ENCODE assay signal across 27 cellular contexts in genomic region chr3:129060276-129061076, GRCh38. TPM values are rescaled to one million over a fixed set of nuclear protein-coding genes. Genes with fewer than 3 reads are reported as not detected.
DNase-seq lines count a peak whose midpoint lies in the region; ATAC-seq and TF ChIP-seq lines count a peak whose summit lies in the region.
"Had no signal": no experiment of that assay in that cellular context is flagged by ENCODE, and none has a peak within 500 bp of the region (broad histone marks: within the 10 kb centered on the region; RNA-seq: fewer than 3 reads in every experiment).

Gene GP9 (plus strand): TSS chr3:129060779. CDS start chr3:129061740, 961 bp downstream.

- TF ChIP-seq CTCF in DOHH2 (IDR thresholded peaks at IDR 0.05; ENCODE audit: low read depth, low read length, poor library complexity, severe bottlenecking): no peak
- no peak for TF ChIP-seq CTCF in osteocyte (IDR thresholded peaks at IDR 0.05)

- peak within 1 kb of the TSS; percentile 53 for H3K4me3 ChIP-seq in BLaER1
- no peak within 1 kb of the TSS for H3K4me3 ChIP-seq in DOHH2 (ENCODE audit: low read length)
- no peak within 1 kb of the TSS for H3K4me3 ChIP-seq in neuronal stem cell (ENCODE audit: low read length in 2 of 2)
- H3K4me3 ChIP-seq: body of pancreas, esophagus squamous epithelium, pancreas, uterus had no signal

- H2BK120ac ChIP-seq in neuronal stem cell (ENCODE audit: low read depth, low read length): no peak within 1 kb of the TSS

- DNase-seq in neuronal stem cell (ENCODE audit: low spot score) (no peak), ecto neural progenitor cell (ENCODE audit: low spot score) (no peak), osteocyte (ENCODE audit: extremely low spot score, unreplicated experiment) (no peak), NCI-H2196 (lab: John Stamatoyannopoulos, UW; ENCODE audit: unreplicated experiment) (no peak)
- DNase-seq: body of pancreas; CD4-positive, CD25-positive, alpha-beta regulatory T cell; DMS 273 treated with DMSO at 0.1 percent for 48 hours; esophagus squamous epithelium; left cardiac atrium; naive thymus-derived CD4-positive, alpha-beta T cell; NCI-H146; NCI-H524 treated with DMSO at 0.1 percent for 48 hours; pancreas; stimulated activated CD4-positive, alpha-beta T cell treated with anti-CD3 and anti-CD28 coated beads, Interleukin-15, amount 100 ng/mL, for 24 hours; uterus had no signal

- H3K27me3 ChIP-seq in BLaER1: no peaks in the 10 kb centered on the region
- H3K27me3 ChIP-seq in DOHH2 (ENCODE audit: control insufficient read depth, low read length): peaks cover 5% of the 10 kb centered on the region; the same call in 1 of the 2 replicates
- H3K27me3 ChIP-seq in neuronal stem cell (ENCODE audit: control insufficient read depth in 3 of 3, insufficient read depth in 3 of 3, low read depth in 1 of 3, low read length in 3 of 3): peaks cover 0 to 12% (median 0%) of the 10 kb centered on the region in 3 experiments
- H3K27me3 ChIP-seq: body of pancreas, esophagus squamous epithelium, pancreas, uterus had no signal

- peak within 1 kb of the TSS; percentile 59 for H3K4ac ChIP-seq in neuronal stem cell (ENCODE audit: low read length)

- ATAC-seq in activated T-helper 17 cell treated with anti-CD3 and anti-CD28 coated beads, Interleukin-2, amount 50 U/mL, for 72 hours (replicated peaks): peak; percentile 19
- ATAC-seq: activated CD4-positive, CD25-positive, alpha-beta regulatory T cell treated with anti-CD3 and anti-CD28 coated beads, Interleukin-2, amount 50 U/mL, for 24 hours; body of pancreas; left cardiac atrium; naive thymus-derived CD4-positive, alpha-beta T cell; pancreas; sciatic nerve had no signal

- peak within 1 kb of the TSS; percentile 51 for H2AK5ac ChIP-seq in neuronal stem cell (ENCODE audit: low read depth, low read length)

- H3K9ac ChIP-seq in BLaER1: peak within 1 kb of the TSS; percentile 75
- peak within 1 kb of the TSS; percentile 13 for H3K9ac ChIP-seq in neuronal stem cell (ENCODE audit: low read depth, low read length, poor library complexity)

- no peaks in the 10 kb centered on the region for H3F3A ChIP-seq in DOHH2 (ENCODE audit: control insufficient read depth, insufficient read depth)

- H3K4me3 Mint-ChIP-seq in activated T-helper 17 cell treated with anti-CD3 and anti-CD28 coated beads, Interleukin-2, amount 50 U/mL, for 72 hours: no peak within 1 kb of the TSS
- no peak within 1 kb of the TSS for H3K4me3 Mint-ChIP-seq in osteocyte (ENCODE audit: unreplicated experiment)
- H3K4me3 Mint-ChIP-seq: CD4-positive, CD25-positive, alpha-beta regulatory T cell; IgD-negative memory B cell; naive thymus-derived CD4-positive, alpha-beta T cell; T-helper 2 cell treated with Interferon-gamma antibody and Interleukin-4, amounts not matched to agents 5 μg/mL and 100 μg/mL, for 36 hours had no signal

- peak within 1 kb of the TSS; percentile 34 for H4K91ac ChIP-seq in neuronal stem cell (ENCODE audit: low read depth, low read length, poor library complexity)

- no peaks in the 10 kb centered on the region for H3K9me3 Mint-ChIP-seq in activated T-helper 17 cell treated with anti-CD3 and anti-CD28 coated beads, Interleukin-2, amount 50 U/mL, for 72 hours
- no peaks in the 10 kb centered on the region for H3K9me3 Mint-ChIP-seq in osteocyte (ENCODE audit: unreplicated experiment)
- H3K9me3 Mint-ChIP-seq: CD4-positive, CD25-positive, alpha-beta regulatory T cell; IgD-negative memory B cell; naive thymus-derived CD4-positive, alpha-beta T cell; T-helper 2 cell treated with Interferon-gamma antibody and Interleukin-4, amounts not matched to agents 5 μg/mL and 100 μg/mL, for 36 hours had no signal

- H2BK5ac ChIP-seq in neuronal stem cell (ENCODE audit: low read length): peak within 1 kb of the TSS; percentile 33

- peak within 1 kb of the TSS; percentile 55 for H2AFZ ChIP-seq in neuronal stem cell (ENCODE audit: low read length)

- H3K18ac ChIP-seq in neuronal stem cell (ENCODE audit: low read length): peak within 1 kb of the TSS; percentile 37

- H3K4me1 ChIP-seq in BLaER1: peaks cover 98% of the 10 kb centered on the region
- H3K4me1 ChIP-seq in DOHH2 (ENCODE audit: control insufficient read depth, low read length): peaks cover 13% of the 10 kb centered on the region
- no peaks in the 10 kb centered on the region for H3K4me1 ChIP-seq in neuronal stem cell (ENCODE audit: control insufficient read depth in 2 of 2, insufficient read depth in 1 of 2, low read depth in 1 of 2, low read length in 2 of 2)
- H3K4me1 ChIP-seq: uterus had no signal

- no peak within 1 kb of the TSS for H2BK15ac ChIP-seq in neuronal stem cell (ENCODE audit: low read length)

- H3K9me3 ChIP-seq in BLaER1 (no peaks in the 10 kb centered on the region), DOHH2 (ENCODE audit: control insufficient read depth, insufficient read depth, low read length) (no peaks in the 10 kb centered on the region), neuronal stem cell (replicated peaks in 1 of 2; ENCODE audit: control insufficient read depth in 2 of 2, insufficient read depth in 1 of 2, low read depth in 1 of 2, low read length in 2 of 2) (no peaks in the 10 kb centered on the region)
- H3K9me3 ChIP-seq: body of pancreas, esophagus squamous epithelium, pancreas, uterus had no signal

- no peak within 1 kb of the TSS for H2BK12ac ChIP-seq in neuronal stem cell (ENCODE audit: low read length)

- H4K20me1 ChIP-seq in BLaER1 (no peaks in the 10 kb centered on the region), DOHH2 (ENCODE audit: control insufficient read depth, insufficient read depth, low read depth, low read length) (no peaks in the 10 kb centered on the region)

- H3K27ac Mint-ChIP-seq in activated T-helper 17 cell treated with anti-CD3 and anti-CD28 coated beads, Interleukin-2, amount 50 U/mL, for 72 hours: no peak within 1 kb of the TSS
- H3K27ac Mint-ChIP-seq in osteocyte (ENCODE audit: unreplicated experiment): no peak within 1 kb of the TSS
- H3K27ac Mint-ChIP-seq: CD4-positive, CD25-positive, alpha-beta regulatory T cell; IgD-negative memory B cell; naive thymus-derived CD4-positive, alpha-beta T cell; T-helper 2 cell treated with Interferon-gamma antibody and Interleukin-4, amounts not matched to agents 5 μg/mL and 100 μg/mL, for 36 hours had no signal

- no CpG with 5 or more reads among the region's 14 CpGs for WGBS in neuronal stem cell (ENCODE audit: extremely low coverage in 2 of 2, insufficient read length in 2 of 2, insufficient replicate concordance in 1 of 2), 2 donors

- H4K8ac ChIP-seq in neuronal stem cell (ENCODE audit: low read depth, low read length): peak within 1 kb of the TSS; percentile 93

- H3K4me2 ChIP-seq in BLaER1 (peak within 1 kb of the TSS; percentile 97), DOHH2 (ENCODE audit: low read length) (peak within 1 kb of the TSS; percentile 25; the same call in 1 of the 2 replicates), neuronal stem cell (ENCODE audit: insufficient read depth, low read length, poor library complexity, severe bottlenecking) (no peak within 1 kb of the TSS)

- H3K27me3 Mint-ChIP-seq in activated T-helper 17 cell treated with anti-CD3 and anti-CD28 coated beads, Interleukin-2, amount 50 U/mL, for 72 hours: no peaks in the 10 kb centered on the region
- H3K27me3 Mint-ChIP-seq in osteocyte (ENCODE audit: unreplicated experiment): peaks cover 22% of the 10 kb centered on the region
- H3K27me3 Mint-ChIP-seq: CD4-positive, CD25-positive, alpha-beta regulatory T cell had no signal

- H3K9me2 ChIP-seq in DOHH2 (replicated peaks; ENCODE audit: control insufficient read depth, low read length): no peaks in the 10 kb centered on the region

- peak within 1 kb of the TSS; percentile 87 for H3K27ac ChIP-seq in BLaER1
- H3K27ac ChIP-seq in DOHH2 (ENCODE audit: low read depth, low read length): no peak within 1 kb of the TSS
- H3K27ac ChIP-seq in neuronal stem cell (replicated peaks; ENCODE audit: low read length): no peak within 1 kb of the TSS
- H3K27ac ChIP-seq: body of pancreas, RWPE1 had no signal

- no peaks in the 10 kb centered on the region for H3K36me3 ChIP-seq in BLaER1
- no peaks in the 10 kb centered on the region for H3K36me3 ChIP-seq in DOHH2 (ENCODE audit: control insufficient read depth, low read length)
- no peaks in the 10 kb centered on the region for H3K36me3 ChIP-seq in neuronal stem cell (replicated peaks in 1 of 2; ENCODE audit: control insufficient read depth in 2 of 2, insufficient read depth in 2 of 2, low read length in 2 of 2)
- H3K36me3 ChIP-seq: esophagus squamous epithelium, pancreas, uterus had no signal

- no peak within 1 kb of the TSS for H3K14ac ChIP-seq in neuronal stem cell (ENCODE audit: low read length)

- H3K4me1 Mint-ChIP-seq in activated T-helper 17 cell treated with anti-CD3 and anti-CD28 coated beads, Interleukin-2, amount 50 U/mL, for 72 hours: peaks cover 5% of the 10 kb centered on the region
- no peaks in the 10 kb centered on the region for H3K4me1 Mint-ChIP-seq in osteocyte (ENCODE audit: unreplicated experiment)

- H3K79me2 ChIP-seq in DOHH2 (ENCODE audit: control insufficient read depth, low read length): no peaks in the 10 kb centered on the region

- no peaks in the 10 kb centered on the region for H3K79me1 ChIP-seq in neuronal stem cell (ENCODE audit: low read depth, low read length)

- no peaks in the 10 kb centered on the region for H3K36me3 Mint-ChIP-seq in activated T-helper 17 cell treated with anti-CD3 and anti-CD28 coated beads, Interleukin-2, amount 50 U/mL, for 72 hours (ENCODE audit: low read depth)
- H3K36me3 Mint-ChIP-seq in osteocyte (ENCODE audit: unreplicated experiment): no peaks in the 10 kb centered on the region

- H3K23ac ChIP-seq in neuronal stem cell (ENCODE audit: low read depth, low read length, poor library complexity): no peak within 1 kb of the TSS

RNA-seq across cellular contexts. Expression of gene GP9, which starts in this region (rescaled TPM):
- total RNA-seq in activated T-helper 17 cell treated with anti-CD3 and anti-CD28 coated beads, Interleukin-2, amount 50 U/mL, for 72 hours: not detected
- not detected for polyA plus RNA-seq in neuronal stem cell (2013, experiment 1 of 2)
- not detected for polyA plus RNA-seq in neuronal stem cell (2013, experiment 2 of 2)
- not detected in 2 replicates for total RNA-seq in osteocyte
- total RNA-seq: body of pancreas, esophagus squamous epithelium, H7, M059J, mesenteric fat pad, pancreas, subcutaneous adipose tissue had no signal
- polyA plus RNA-seq: CD4-positive, CD25-positive, alpha-beta regulatory T cell; naive thymus-derived CD4-positive, alpha-beta T cell had no signal

Comparison
In these comparisons a context has a peak if more than half of its experiments do, and no peak if none do; other contexts are left out.
1. Peak in ATAC-seq in activated T-helper 17 cell treated with anti-CD3 and anti-CD28 coated beads, Interleukin-2, amount 50 U/mL, for 72 hours; RNA of the gene not detected or under 1 TPM.